19 cellular contexts compared by ENCODE assay signal in genomic region chr13:100518394-100519062, GRCh38.
DNase-seq lines count a peak whose midpoint lies in the region; ATAC-seq, FAIRE-seq and TF ChIP-seq lines count a peak whose summit lies in the region.
"Had no signal": no experiment of that assay in that cellular context is flagged by ENCODE, and none has a peak within 500 bp of the region (broad histone marks: within the 10 kb centered on the region; RNA-seq: fewer than 3 reads in every experiment).

No MANE protein-coding gene starts in this region.

- BruUV-seq in HepG2 (replicated peaks; lab: Mats Ljungman, UMichigan), result no TSS peak

- peak overlapping the region; percentile 60 for H3K27ac Mint-ChIP-seq in activated CD4-positive, alpha-beta T cell treated with anti-CD3 and anti-CD28 coated beads, Interleukin-2, amount 10 ng/mL, durations not matched to agents 7 days and 5 days
- H3K27ac Mint-ChIP-seq in T-helper 17 cell (no peak overlapping the region), progenitor cell of endocrine pancreas (peak overlapping the region; percentile 84)

- DNase-seq in activated CD4-positive, alpha-beta T cell treated with anti-CD3 and anti-CD28 coated beads, Interleukin-2, amount 10 ng/mL, durations not matched to agents 7 days and 5 days, result no peak
- no peak for DNase-seq in activated CD4-positive, alpha-beta T cell treated with anti-CD3 and anti-CD28 coated beads, Interleukin-2, amount 50 U/mL, for 1 hour
- DNase-seq in T-helper 17 cell, result no peak
- no peak for DNase-seq in HepG2 (ENCODE audit: low spot score)
- no peak for DNase-seq in progenitor cell of endocrine pancreas (ENCODE audit: low spot score, unreplicated experiment)
- no peak for DNase-seq in DMS79 (lab: John Stamatoyannopoulos, UW)
- DNase-seq in iPS-NIHi11 (ENCODE audit: low spot score), result no peak
- DNase-seq: DMS153, KG1, NCI-H1092, NCI-H187, NCI-H446 treated with DMSO at 0.1 percent for 48 hours, NCI-H82, Peyer's patch, SHP77 had no signal

- CTCF ChIA-PET in activated CD4-positive, alpha-beta T cell treated with anti-CD3 and anti-CD28 coated beads, Interleukin-2, amount 10 ng/mL, durations not matched to agents 7 days and 5 days (lab: Charles Lee), result no interaction called here
- CTCF ChIA-PET in HepG2 (lab: Yijun Ruan, JAX; ENCODE audit: low intra/inter-chr PET ratio, low total read pairs), result no interaction called here

- H3K4me1 ChIP-seq in HepG2 (ENCODE audit: insufficient read depth, low read length), result peaks cover 34% of the 10 kb centered on the region

- no peaks in the 10 kb centered on the region for H3K27me3 ChIP-seq in HepG2 (ENCODE audit: control insufficient read depth in 1 of 2, insufficient read depth in 2 of 2, low read length in 2 of 2)
- H3K27me3 ChIP-seq: Peyer's patch had no signal

- in situ Hi-C loops in HepG2 (cut with HindIII; ENCODE audit: extremely low pct_ligation_motif_present, low pct_unique_long_range_greater_than_20kb), result loop anchor here (10.0 kb wide), 1 partner anchor 604 kb away; no protein-coding TSS in a partner anchor

- no peak for FAIRE-seq in HepG2 (lab: Jason Lieb, UNC)

- no peak for TF ChIP-seq CTCF in HepG2 (CRISPR knock-in tag; IDR thresholded peaks at IDR 0.05)
- TF ChIP-seq CTCF in progenitor cell of endocrine pancreas (IDR thresholded peaks at IDR 0.05; ENCODE audit: unreplicated experiment), result no peak

- intact Hi-C loops in HepG2 (cut with micrococcal nuclease; ENCODE audit: unreplicated experiment), result loop anchor here (5.0 to 10.0 kb wide), 2 partner anchors 431 to 534 kb away; partner anchors contain the start of genes PCCA and ZIC2

- no peak overlapping the region for H3K4me2 ChIP-seq in HepG2 (ENCODE audit: low read depth, low read length)
- H3K4me2 ChIP-seq: BLaER1 treated with 17β-estradiol and CSF1 and Interleukin-3, amounts not matched to agents 10 nM and 100 nM had no signal

- no peaks in the 10 kb centered on the region for H3K9me3 Mint-ChIP-seq in activated CD4-positive, alpha-beta T cell treated with anti-CD3 and anti-CD28 coated beads, Interleukin-2, amount 10 ng/mL, durations not matched to agents 7 days and 5 days
- H3K9me3 Mint-ChIP-seq in progenitor cell of endocrine pancreas (ENCODE audit: low read depth), result no peaks in the 10 kb centered on the region

- H4K20me1 ChIP-seq in HepG2 (ENCODE audit: insufficient read depth, low read length), result no peaks in the 10 kb centered on the region

- H3K27me3 Mint-ChIP-seq in activated CD4-positive, alpha-beta T cell treated with anti-CD3 and anti-CD28 coated beads, Interleukin-2, amount 10 ng/mL, durations not matched to agents 7 days and 5 days, result peaks cover 6% of the 10 kb centered on the region
- H3K27me3 Mint-ChIP-seq in T-helper 17 cell (no peaks in the 10 kb centered on the region), progenitor cell of endocrine pancreas (no peaks in the 10 kb centered on the region)

- ATAC-seq in T-helper 17 cell (no peak), HepG2 (no peak), GM21515 (IDR thresholded peaks at IDR 0.05; ENCODE audit: unreplicated experiment) (no peak)

- H2AFZ ChIP-seq in HepG2 (ENCODE audit: low read length), result no peak overlapping the region

- TF ChIP-seq EP300 in HepG2 (IDR thresholded peaks at IDR 0.05; ENCODE audit: low read depth in 2 of 2, low read length in 2 of 2), result no peak
- no peak for TF ChIP-seq EP300 in HepG2 (CRISPR knock-in tag; IDR thresholded peaks at IDR 0.05; ENCODE audit: borderline replicate concordance)

- TF ChIP-seq RAD21 in HepG2 (CRISPR knock-in tag; IDR thresholded peaks at IDR 0.05), result no peak

- POLR2A ChIA-PET in activated CD4-positive, alpha-beta T cell treated with anti-CD3 and anti-CD28 coated beads, Interleukin-2, amount 10 ng/mL, durations not matched to agents 7 days and 5 days (lab: Charles Lee), result no interaction called here
- POLR2A ChIA-PET in HepG2 (lab: Yijun Ruan, JAX), result no interaction called here

- no peaks in the 10 kb centered on the region for H3K36me3 Mint-ChIP-seq in activated CD4-positive, alpha-beta T cell treated with anti-CD3 and anti-CD28 coated beads, Interleukin-2, amount 10 ng/mL, durations not matched to agents 7 days and 5 days (ENCODE audit: low read depth)
- no peaks in the 10 kb centered on the region for H3K36me3 Mint-ChIP-seq in T-helper 17 cell (ENCODE audit: low read depth)
- H3K36me3 Mint-ChIP-seq in progenitor cell of endocrine pancreas (ENCODE audit: insufficient read depth), result peaks cover 4% of the 10 kb centered on the region

- no peak for TF ChIP-seq POLR2A in HepG2 (IDR thresholded peaks at IDR 0.05; ENCODE audit: insufficient read depth in 1 of 2, low read depth in 2 of 2, low read length in 2 of 2)

- H3K9ac ChIP-seq in HepG2 (ENCODE audit: insufficient read depth, low read depth, low read length), result no peak overlapping the region
- H3K9ac ChIP-seq: BLaER1 treated with 17β-estradiol and CSF1 and Interleukin-3, amounts not matched to agents 10 nM and 100 nM had no signal

- WGBS in HepG2 (ENCODE audit: low lambda C conversion rate), result 88% methylated on average over 8 of the region's 8 CpGs

- no peak overlapping the region for H3K4me3 ChIP-seq in HepG2 (replicated peaks in 1 of 3; ENCODE audit: insufficient read depth in 1 of 3, low read depth in 2 of 3, low read length in 3 of 3)
- H3K4me3 ChIP-seq: BLaER1 treated with 17β-estradiol and CSF1 and Interleukin-3, amounts not matched to agents 10 nM and 100 nM; Peyer's patch had no signal

- no peaks in the 10 kb centered on the region for H3K79me2 ChIP-seq in HepG2 (ENCODE audit: insufficient read depth, low read length)

- peak overlapping the region; percentile 76 for H3K27ac ChIP-seq in HepG2 (ENCODE audit: extremely low read length, insufficient read depth, low read length)
- H3K27ac ChIP-seq: 22Rv1; BLaER1 treated with 17β-estradiol and CSF1 and Interleukin-3, amounts not matched to agents 10 nM and 100 nM; HL-60 had no signal

- H3K4me3 Mint-ChIP-seq in activated CD4-positive, alpha-beta T cell treated with anti-CD3 and anti-CD28 coated beads, Interleukin-2, amount 10 ng/mL, durations not matched to agents 7 days and 5 days, result no peak overlapping the region
- H3K4me3 Mint-ChIP-seq in T-helper 17 cell (peak overlapping the region; percentile 33), progenitor cell of endocrine pancreas (ENCODE audit: low read depth) (no peak overlapping the region)

- H3K4me1 Mint-ChIP-seq in activated CD4-positive, alpha-beta T cell treated with anti-CD3 and anti-CD28 coated beads, Interleukin-2, amount 10 ng/mL, durations not matched to agents 7 days and 5 days, result peaks cover 32% of the 10 kb centered on the region
- H3K4me1 Mint-ChIP-seq in T-helper 17 cell (peaks cover 12% of the 10 kb centered on the region), progenitor cell of endocrine pancreas (ENCODE audit: low read depth) (peaks cover 20% of the 10 kb centered on the region)

- H3K36me3 ChIP-seq in HepG2 (replicated peaks in 1 of 2; ENCODE audit: control insufficient read depth in 1 of 2, insufficient read depth in 2 of 2, low read length in 2 of 2), result peaks cover 0 to 4% of the 10 kb centered on the region in 2 experiments; a peak in 1 of 5 replicates
- H3K36me3 ChIP-seq: BLaER1 treated with 17β-estradiol and CSF1 and Interleukin-3, amounts not matched to agents 10 nM and 100 nM; Peyer's patch had no signal

- no peaks in the 10 kb centered on the region for H3K9me3 ChIP-seq in T-helper 17 cell (ENCODE audit: control insufficient read depth, low read length, poor library complexity, severe bottlenecking)
- H3K9me3 ChIP-seq in HepG2 (ENCODE audit: low read length), result no peaks in the 10 kb centered on the region
- H3K9me3 ChIP-seq: BLaER1 treated with 17β-estradiol and CSF1 and Interleukin-3, amounts not matched to agents 10 nM and 100 nM; Peyer's patch had no signal

TF ChIP-seq in HepG2, 621 proteins besides CTCF, POLR2A, EP300 and RAD21:
- 0 out of 2 replicates have a peak, but pooled peaks have one; percentile 44 for TF ChIP-seq GATAD2A (CRISPR knock-in tag; IDR thresholded peaks at IDR 0.05)
- no peak for TF ChIP-seq PATZ1 (CRISPR knock-in tag; IDR thresholded peaks at IDR 0.05)
- TF ChIP-seq CEBPB (IDR thresholded peaks at IDR 0.05; ENCODE audit: borderline replicate concordance, low read depth, low read length), result peak; percentile 68; the same call in 1 of the 2 replicates
- TF ChIP-seq MAFK (conservative IDR thresholded peaks at IDR 0.05 in 1 of 2, IDR thresholded peaks at IDR 0.05 in 1 of 2; ENCODE audit: low read length in 2 of 2), result peak; percentile 54 to 63; a peak in 3 of 4 replicates
- TF ChIP-seq NFE2L2 (IDR thresholded peaks at IDR 0.05; ENCODE audit: low read length), result peak; percentile 89
- no peak for TF ChIP-seq MYNN (CRISPR knock-in tag; IDR thresholded peaks at IDR 0.05; ENCODE audit: low read depth)
- 0 out of 2 replicates have a peak, but pooled peaks have one; percentile 49 for TF ChIP-seq MLX (CRISPR knock-in tag; IDR thresholded peaks at IDR 0.05)
- peak; percentile 25; the same call in 1 of the 2 replicates for TF ChIP-seq MAFF (IDR thresholded peaks at IDR 0.05; ENCODE audit: low read depth, low read length)
